Comparison of ENCODE assay signal across 8 cellular contexts in genomic region chr12:42469355-42470006, GRCh38.
DNase-seq lines count a peak whose midpoint lies in the region; ATAC-seq, FAIRE-seq and TF ChIP-seq lines count a peak whose summit lies in the region.
"Had no signal": no experiment of that assay in that cellular context is flagged by ENCODE, and none has a peak within 500 bp of the region (broad histone marks: within the 10 kb centered on the region; RNA-seq: fewer than 3 reads in every experiment).

No MANE protein-coding gene starts in this region.

- H3K36me3 Mint-ChIP-seq in brain = peaks cover 38% of the 10 kb centered on the region

- no peaks in the 10 kb centered on the region for H3K9me3 Mint-ChIP-seq in brain

- TF ChIP-seq CTCF in HL-60 (IDR thresholded peaks at IDR 0.05; ENCODE audit: insufficient read depth, low read length) (no peak), brain (conservative IDR thresholded peaks at IDR 0.05) (no peak)

- peak overlapping the region in 3 of 5 experiments; percentile 8 to 58 (median 28) for H3K4me3 Mint-ChIP-seq in brain

- DNase-seq in HL-60 (ENCODE audit: low read depth in 1 of 2, low spot score in 1 of 2) = peak in 1 of 2 experiments; percentile 39
- DNase-seq in hepatic stellate cell (ENCODE audit: low spot score) = no peak
- DNase-seq in RCC 7860 (ENCODE audit: low spot score) = no peak

- no peak overlapping the region for H3K27ac ChIP-seq in HL-60 (replicated peaks)

- ATAC-seq in GM18511 (IDR thresholded peaks at IDR 0.05; ENCODE audit: unreplicated experiment) = peak; percentile 93
- peak; percentile 98 for ATAC-seq in GM21515 (IDR thresholded peaks at IDR 0.05; ENCODE audit: unreplicated experiment)
- no peak for ATAC-seq in SK-N-SH treated with all-trans-retinoic acid at 6 μM for 48 hours

- H3K4me3 ChIP-seq in HL-60 (replicated peaks; ENCODE audit: insufficient read depth, low read length) = peak overlapping the region; percentile 45
- H3K4me3 ChIP-seq: SK-N-MC had no signal

- FAIRE-seq in RCC 7860 (lab: Jason Lieb, UNC) = no peak

- peak overlapping the region in 3 of 5 experiments; percentile 27 to 86 (median 58) for H3K27ac Mint-ChIP-seq in brain

- peaks cover 43% of the 10 kb centered on the region for H3K4me1 Mint-ChIP-seq in brain

- no peaks in the 10 kb centered on the region for H3K27me3 ChIP-seq in HL-60 (ENCODE audit: insufficient read depth, poor library complexity, severe bottlenecking)

- H3K27me3 Mint-ChIP-seq in brain = no peaks in the 10 kb centered on the region

TF ChIP-seq in SK-N-SH treated with all-trans-retinoic acid at 6 μM for 48 hours, 23 proteins besides CTCF, POLR2A, EP300 and RAD21:
- TF ChIP-seq BACH2 (CRISPR knock-in tag; IDR thresholded peaks at IDR 0.05; ENCODE audit: borderline replicate concordance) (no peak), RARB (CRISPR knock-in tag; IDR thresholded peaks at IDR 0.05) (no peak), ZFP3 (CRISPR knock-in tag; IDR thresholded peaks at IDR 0.05) (no peak), TSHZ2 (CRISPR knock-in tag; IDR thresholded peaks at IDR 0.05) (no peak), ZNF565 (CRISPR knock-in tag; conservative IDR thresholded peaks at IDR 0.05; ENCODE audit: low read depth) (no peak), POU6F1 (CRISPR knock-in tag; IDR thresholded peaks at IDR 0.05; ENCODE audit: borderline replicate concordance, low read depth) (no peak), ZC3H10 (CRISPR knock-in tag; IDR thresholded peaks at IDR 0.05) (no peak), OSR1 (CRISPR knock-in tag; IDR thresholded peaks at IDR 0.05) (no peak), TCF4 (CRISPR knock-in tag; IDR thresholded peaks at IDR 0.05; ENCODE audit: borderline replicate concordance) (no peak), ZNF8 (CRISPR knock-in tag; IDR thresholded peaks at IDR 0.05) (no peak), GLIS3 (CRISPR knock-in tag; IDR thresholded peaks at IDR 0.05) (no peak)
